ENCODE assay signal across 9 cellular contexts in the genomic region with DNA sequence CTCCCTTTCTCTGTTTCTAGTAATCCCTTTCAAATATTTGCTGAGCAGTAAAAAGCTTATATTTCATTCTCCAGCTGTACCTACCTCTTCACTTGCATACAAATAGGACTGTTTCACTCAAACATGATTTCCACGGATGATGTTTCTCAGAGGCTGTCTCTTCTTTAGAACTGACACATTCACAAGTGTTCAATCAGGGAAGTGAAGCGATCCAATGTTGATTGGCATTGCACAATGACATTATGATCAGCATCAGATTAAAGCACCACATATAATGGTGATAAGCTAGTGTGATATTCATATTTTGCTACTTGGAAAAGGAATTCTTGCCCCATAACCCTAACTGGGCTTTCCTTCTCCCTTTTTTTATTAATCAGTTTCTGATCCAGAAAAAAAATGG.
"Had no signal": no experiment of that assay in that cellular context is flagged by ENCODE, and none has a peak within 500 bp of the region (broad histone marks: within the 10 kb centered on the region; RNA-seq: fewer than 3 reads in every experiment).

No MANE protein-coding gene starts in this region.

- H3K9me3 ChIP-seq: HAP-1 had no signal

- H3K9ac ChIP-seq: GM23248 had no signal

- DNase-seq: GM23248, GOT3, H7, HFFc6, IMR-90 had no signal

- H2AFZ ChIP-seq: GM23248 had no signal

- H3K27ac ChIP-seq: GM23248, HL-60 had no signal

- H3K4me3 Mint-ChIP-seq: HFFc6 had no signal

- H3K36me3 ChIP-seq: HAP-1 had no signal

- H3K27ac Mint-ChIP-seq: HFFc6 had no signal

- H3K4me3 ChIP-seq: GM23248, HAP-1, K562 had no signal

- ATAC-seq: HCT116, K562 had no signal
